ENCODE assay signal across 1 cellular context in the genomic region with DNA sequence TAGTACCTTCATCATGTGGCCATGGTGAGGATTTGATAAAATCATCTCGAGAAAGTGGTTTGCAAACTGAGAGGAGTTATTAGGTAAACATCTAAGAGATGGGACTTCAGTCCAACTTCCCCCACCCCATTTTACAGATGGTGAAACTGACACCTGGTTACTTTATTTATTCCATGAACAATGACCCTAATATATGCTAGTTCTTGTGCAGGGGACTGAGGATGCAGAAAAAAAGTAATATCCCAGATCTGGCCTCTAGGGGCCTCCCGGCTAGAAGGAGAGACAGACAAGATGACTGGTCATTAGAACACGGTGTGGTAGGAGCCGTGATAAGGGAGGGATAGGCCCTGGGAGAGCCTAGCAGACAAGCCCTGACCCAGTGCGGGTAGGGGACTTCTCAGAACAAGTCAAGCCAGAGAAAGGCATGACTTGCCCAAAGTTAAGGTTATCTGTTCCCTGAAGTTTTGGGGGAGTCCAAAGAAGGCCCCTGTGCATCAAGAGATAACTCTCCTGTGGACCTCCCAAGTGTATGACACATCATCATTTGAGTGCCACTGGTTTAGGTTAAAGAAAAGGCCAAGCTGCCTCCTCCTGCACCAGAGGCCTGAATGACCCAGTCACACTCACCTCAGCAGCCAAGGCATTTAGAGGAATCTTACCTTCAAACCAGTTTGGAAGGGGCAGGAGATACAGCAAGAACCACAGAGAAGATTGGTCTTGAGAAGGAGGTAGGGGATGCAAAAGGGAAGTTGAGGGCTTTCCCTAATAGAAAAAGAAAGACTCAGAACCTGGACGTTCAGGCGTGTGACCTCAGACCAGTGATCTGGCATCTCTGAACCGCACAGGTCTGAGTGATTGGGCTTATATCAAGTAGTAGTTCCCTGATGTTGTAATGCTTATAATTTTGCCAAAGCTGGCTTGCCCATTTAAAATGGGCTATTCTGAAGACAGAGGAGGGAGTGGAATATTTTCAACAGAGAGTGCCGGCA.
TF ChIP-seq lines count a peak whose summit lies in the region.

No MANE protein-coding gene starts in this region.

TF ChIP-seq in GM12878, 131 proteins besides CTCF, POLR2A, EP300 and RAD21:
- TF ChIP-seq NFIC (IDR thresholded peaks at IDR 0.05; ENCODE audit: low read depth, low read length) (peak; percentile 53; the same call in 1 of the 2 replicates), EED (IDR thresholded peaks at IDR 0.05; ENCODE audit: low read depth) (no peak; the same call in 1 of the 2 replicates), LARP7 (IDR thresholded peaks at IDR 0.05) (no peak), CREM (IDR thresholded peaks at IDR 0.05; ENCODE audit: low read depth) (0 out of 2 replicates have a peak, but pooled peaks have one; percentile 16), TCF12 (IDR thresholded peaks at IDR 0.05; ENCODE audit: low read depth, low read length) (0 out of 2 replicates have a peak, but pooled peaks have one; percentile 22), SREBF2 (IDR thresholded peaks at IDR 0.05; ENCODE audit: low read length) (no peak), FOXK2 (IDR thresholded peaks at IDR 0.05) (no peak), EGR1 (IDR thresholded peaks at IDR 0.05; ENCODE audit: borderline replicate concordance in 1 of 2, low read depth in 2 of 2, low read length in 2 of 2) (no peak), CEBPB (IDR thresholded peaks at IDR 0.05; ENCODE audit: borderline replicate concordance in 1 of 2, low read depth in 2 of 2, low read length in 2 of 2) (no peak), YY1 (IDR thresholded peaks at IDR 0.05; ENCODE audit: low read depth, low read length) (peak; percentile 60; the same call in 1 of the 2 replicates), SP1 (IDR thresholded peaks at IDR 0.05; ENCODE audit: low read depth, low read length) (peak; percentile 7), SUPT20H (IDR thresholded peaks at IDR 0.05; ENCODE audit: borderline replicate concordance, control insufficient read depth, low read depth, low read length) (no peak), SMC3 (IDR thresholded peaks at IDR 0.05; ENCODE audit: borderline replicate concordance, low read length) (peak; percentile 57; the same call in 1 of the 2 replicates), SREBF1 (IDR thresholded peaks at IDR 0.05; ENCODE audit: low read length) (no peak), MTA2 (IDR thresholded peaks at IDR 0.05; ENCODE audit: low read depth) (no peak), JUNB (IDR thresholded peaks at IDR 0.05) (peak; percentile 42; the same call in 1 of the 2 replicates), RUNX3 (IDR thresholded peaks at IDR 0.05; ENCODE audit: low read length) (peak; percentile 53), BHLHE40 (IDR thresholded peaks at IDR 0.05; ENCODE audit: borderline replicate concordance in 1 of 2, low read depth in 2 of 2, low read length in 1 of 2) (no peak), POLR2AphosphoS2 (IDR thresholded peaks at IDR 0.05; ENCODE audit: low read depth, low read length) (no peak)
- TF ChIP-seq, protein P1, sequence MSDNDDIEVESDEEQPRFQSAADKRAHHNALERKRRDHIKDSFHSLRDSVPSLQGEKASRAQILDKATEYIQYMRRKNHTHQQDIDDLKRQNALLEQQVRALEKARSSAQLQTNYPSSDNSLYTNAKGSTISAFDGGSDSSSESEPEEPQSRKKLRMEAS (IDR thresholded peaks at IDR 0.05; ENCODE audit: low read depth, low read length) = no peak
- TF ChIP-seq, protein P2, sequence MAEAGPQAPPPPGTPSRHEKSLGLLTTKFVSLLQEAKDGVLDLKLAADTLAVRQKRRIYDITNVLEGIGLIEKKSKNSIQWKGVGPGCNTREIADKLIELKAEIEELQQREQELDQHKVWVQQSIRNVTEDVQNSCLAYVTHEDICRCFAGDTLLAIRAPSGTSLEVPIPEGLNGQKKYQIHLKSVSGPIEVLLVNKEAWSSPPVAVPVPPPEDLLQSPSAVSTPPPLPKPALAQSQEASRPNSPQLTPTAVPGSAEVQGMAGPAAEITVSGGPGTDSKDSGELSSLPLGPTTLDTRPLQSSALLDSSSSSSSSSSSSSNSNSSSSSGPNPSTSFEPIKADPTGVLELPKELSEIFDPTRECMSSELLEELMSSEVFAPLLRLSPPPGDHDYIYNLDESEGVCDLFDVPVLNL (IDR thresholded peaks at IDR 0.05; ENCODE audit: low read depth, low read length) = no peak
